9 cellular contexts compared by ENCODE assay signal in genomic region chr4:123649248-123649643, GRCh38.
DNase-seq lines count a peak whose midpoint lies in the region; ATAC-seq, FAIRE-seq and TF ChIP-seq lines count a peak whose summit lies in the region.
"Had no signal": no experiment of that assay in that cellular context is flagged by ENCODE, and none has a peak within 500 bp of the region (broad histone marks: within the 10 kb centered on the region; RNA-seq: fewer than 3 reads in every experiment).

No MANE protein-coding gene starts in this region.

- peaks cover 7 to 23% (median 15%) of the 10 kb centered on the region in 3 donors for H3K4me1 Mint-ChIP-seq in naive B cell
- no peaks in the 10 kb centered on the region for H3K4me1 Mint-ChIP-seq in activated CD4-positive, alpha-beta memory T cell treated with anti-CD3 and anti-CD28 coated beads for 36 hours (ENCODE audit: low read depth)

- no peaks in the 10 kb centered on the region for H3K36me3 ChIP-seq in RWPE2 (ENCODE audit: low read depth)

- FAIRE-seq in GM12892 (lab: Jason Lieb, UNC) = no peak
- FAIRE-seq: bronchial epithelial cell had no signal

- intact Hi-C loops in activated CD4-positive, alpha-beta memory T cell treated with anti-CD3 and anti-CD28 coated beads for 36 hours (cut with micrococcal nuclease) = no loop called here

- no peaks in the 10 kb centered on the region for H3K27me3 ChIP-seq in RWPE2 (ENCODE audit: insufficient read depth, poor library complexity, severe bottlenecking)

- peak overlapping the region; percentile 26 for H3K27ac ChIP-seq in RWPE2 (ENCODE audit: poor library complexity, severe bottlenecking)

- H3K4me3 Mint-ChIP-seq in naive B cell = peak overlapping the region in 4 of 8 donors; percentile 10 to 48 (median 38)
- H3K4me3 Mint-ChIP-seq in activated CD4-positive, alpha-beta memory T cell treated with anti-CD3 and anti-CD28 coated beads for 36 hours = no peak overlapping the region

- DNase-seq in RWPE2 (ENCODE audit: low spot score) = no peak
- peak; percentile 38 for DNase-seq in naive B cell
- no peak for DNase-seq in GM12892 (ENCODE audit: insufficient read length)
- DNase-seq in activated CD4-positive, alpha-beta memory T cell treated with anti-CD3 and anti-CD28 coated beads for 36 hours = no peak
- no peak for DNase-seq in A172 (ENCODE audit: low spot score)
- DNase-seq in GM13976 (ENCODE audit: low spot score) = no peak

- POLR2A ChIA-PET in activated CD4-positive, alpha-beta memory T cell treated with anti-CD3 and anti-CD28 coated beads for 36 hours (lab: Charles Lee) = no interaction called here

- H3K27me3 Mint-ChIP-seq in naive B cell = peaks cover 0 to 1% (median 0%) of the 10 kb centered on the region in 3 donors
- peaks cover 1% of the 10 kb centered on the region for H3K27me3 Mint-ChIP-seq in activated CD4-positive, alpha-beta memory T cell treated with anti-CD3 and anti-CD28 coated beads for 36 hours

- no peaks in the 10 kb centered on the region for H3K36me3 Mint-ChIP-seq in naive B cell
- no peaks in the 10 kb centered on the region for H3K36me3 Mint-ChIP-seq in activated CD4-positive, alpha-beta memory T cell treated with anti-CD3 and anti-CD28 coated beads for 36 hours

- ATAC-seq in GM18520 (IDR thresholded peaks at IDR 0.05; ENCODE audit: unreplicated experiment) (peak; percentile 86), HG02759 (IDR thresholded peaks at IDR 0.05; ENCODE audit: unreplicated experiment) (peak; percentile 91), RWPE2 (ENCODE audit: low read depth) (no peak), naive B cell (ENCODE audit: low read depth in 2 of 2) (peak; percentile 96 to 98)

- no peaks in the 10 kb centered on the region for H3K9me3 Mint-ChIP-seq in naive B cell
- H3K9me3 Mint-ChIP-seq in activated CD4-positive, alpha-beta memory T cell treated with anti-CD3 and anti-CD28 coated beads for 36 hours = no peaks in the 10 kb centered on the region

- CTCF ChIA-PET in activated CD4-positive, alpha-beta memory T cell treated with anti-CD3 and anti-CD28 coated beads for 36 hours (lab: Charles Lee) = no interaction called here

- no peaks in the 10 kb centered on the region for H3K9me3 ChIP-seq in RWPE2 (ENCODE audit: severe bottlenecking)

- H3K4me1 ChIP-seq in RWPE2 (ENCODE audit: insufficient read depth, poor library complexity, severe bottlenecking) = peaks cover 19% of the 10 kb centered on the region

- TF ChIP-seq CTCF in RWPE2 (IDR thresholded peaks at IDR 0.05; ENCODE audit: poor library complexity, severe bottlenecking) (no peak), GM13976 (IDR thresholded peaks at IDR 0.05; ENCODE audit: borderline replicate concordance, control extremely low read depth, extremely low read depth, insufficient read depth, missing control alignments) (no peak)

- in situ Hi-C loops in GM13976 (cut with MboI; ENCODE audit: low sequenced_read_pairs, unreplicated experiment) = no loop called here

- no peak for TF ChIP-seq POLR2A in GM12892 (IDR thresholded peaks at IDR 0.05; ENCODE audit: low read depth, low read length)

- no peak overlapping the region for H3K4me3 ChIP-seq in RWPE2 (ENCODE audit: severe bottlenecking)

- peak overlapping the region in 5 of 6 donors; percentile 1 to 73 (median 21) for H3K27ac Mint-ChIP-seq in naive B cell
- no peak overlapping the region for H3K27ac Mint-ChIP-seq in activated CD4-positive, alpha-beta memory T cell treated with anti-CD3 and anti-CD28 coated beads for 36 hours
